Comparison of ENCODE assay signal across 8 cellular contexts in genomic region chr12:57127101-57127709, GRCh38. TPM values are rescaled to one million over a fixed set of nuclear protein-coding genes. Genes with fewer than 3 reads are reported as not detected.
DNase-seq lines count a peak whose midpoint lies in the region; ATAC-seq and TF ChIP-seq lines count a peak whose summit lies in the region.

No MANE protein-coding gene starts in this region.

- H3K9me3 Mint-ChIP-seq in activated naive CD4-positive, alpha-beta T cell treated with anti-CD3 and anti-CD28 coated beads, Interleukin-2, amount 50 U/mL, for 72 hours: peaks cover 0 to 12% of the 10 kb centered on the region in 2 donors

- POLR2A ChIA-PET in HEK293 (lab: Yijun Ruan, JAX) (interaction anchor here (0.6 to 2.6 kb wide), 25 partner anchors 9 to 123 kb away, joined by 3 to 27 read pairs (median 5); partner anchors contain the start of genes NAB2, NEMP1 and STAT6), PC-9 (lab: Charles Lee; ENCODE audit: unreplicated experiment) (interaction anchor here (0.5 to 1.8 kb wide), 7 partner anchors 15 to 466 kb away, joined by 3 to 27 read pairs (median 9); partner anchors contain the start of gene NAB2)

- H3K27ac Mint-ChIP-seq in activated naive CD4-positive, alpha-beta T cell treated with anti-CD3 and anti-CD28 coated beads, Interleukin-2, amount 50 U/mL, for 72 hours: peak overlapping the region; percentile 52 to 87

- H3K9me2 ChIP-seq in PC-9 (ENCODE audit: insufficient read depth): no peaks in the 10 kb centered on the region

- no peaks in the 10 kb centered on the region for H3K9me3 ChIP-seq in HEK293 (ENCODE audit: control insufficient read depth, insufficient read depth, low read depth, low read length)
- H3K9me3 ChIP-seq in PC-9 (ENCODE audit: insufficient read depth, low read depth): no peaks in the 10 kb centered on the region
- no peaks in the 10 kb centered on the region for H3K9me3 ChIP-seq in left ventricle myocardium inferior (replicated peaks)

- H3K27me3 ChIP-seq in PC-9 (ENCODE audit: insufficient read depth, low read depth): no peaks in the 10 kb centered on the region
- H3K27me3 ChIP-seq in left ventricle myocardium inferior (ENCODE audit: low read depth): no peaks in the 10 kb centered on the region
- H3K27me3 ChIP-seq in rectal smooth muscle tissue (ENCODE audit: control insufficient read depth, insufficient read depth, low read length): no peaks in the 10 kb centered on the region

- intact Hi-C loops in PC-9 (cut with micrococcal nuclease; ENCODE audit: unreplicated experiment) (loop anchor here (1.0 kb wide), 3 partner anchors 38 to 116 kb away; partner anchors contain the start of gene NAB2), left ventricle myocardium inferior (cut with micrococcal nuclease) (no loop called here)

- TSS peak; percentile 77 for BruUV-seq in PC-9 (replicated peaks; lab: Mats Ljungman, UMichigan)

- peaks cover 0 to 13% of the 10 kb centered on the region in 2 donors for H3K36me3 Mint-ChIP-seq in activated naive CD4-positive, alpha-beta T cell treated with anti-CD3 and anti-CD28 coated beads, Interleukin-2, amount 50 U/mL, for 72 hours

- TF ChIP-seq CTCF in HEK293 (tag by site-specific recombination; IDR thresholded peaks at IDR 0.05) (peak; percentile 76), PC-9 (conservative IDR thresholded peaks at IDR 0.05) (peak; percentile 60), left ventricle myocardium inferior (IDR thresholded peaks at IDR 0.05; ENCODE audit: borderline replicate concordance) (peak; percentile 52)

- H3K79me2 ChIP-seq in PC-9 (ENCODE audit: low read depth): no peaks in the 10 kb centered on the region

- peak overlapping the region; percentile 98 for H2AFZ ChIP-seq in PC-9

- H3K4me1 ChIP-seq in HEK293 (ENCODE audit: control insufficient read depth, insufficient read depth, low read length): peaks cover 10% of the 10 kb centered on the region
- H3K4me1 ChIP-seq in PC-9 (replicated peaks; ENCODE audit: insufficient read depth): peaks cover 8% of the 10 kb centered on the region
- H3K4me1 ChIP-seq in left ventricle myocardium inferior: peaks cover 48% of the 10 kb centered on the region
- peaks cover 2% of the 10 kb centered on the region for H3K4me1 ChIP-seq in rectal smooth muscle tissue (ENCODE audit: control insufficient read depth, insufficient read depth, low read length)

- H3K9ac ChIP-seq in rectal smooth muscle tissue (ENCODE audit: low read length): no peak overlapping the region

- H3K4me2 ChIP-seq in PC-9: peak overlapping the region; percentile 87

- H3K4me3 ChIP-seq in HEK293 (ENCODE audit: low read depth, low read length) (peak overlapping the region; percentile 71), PC-9 (peak overlapping the region; percentile 97), left ventricle myocardium inferior (peak overlapping the region; percentile 91), rectal smooth muscle tissue (ENCODE audit: low read length) (peak overlapping the region; percentile 69)

- H4K20me1 ChIP-seq in PC-9 (ENCODE audit: insufficient read depth): no peaks in the 10 kb centered on the region

- H3K36me3 ChIP-seq in HEK293 (ENCODE audit: control insufficient read depth in 2 of 2, insufficient read depth in 1 of 2, low read length in 2 of 2) (no peaks in the 10 kb centered on the region), PC-9 (ENCODE audit: low read depth) (no peaks in the 10 kb centered on the region), left ventricle myocardium inferior (no peaks in the 10 kb centered on the region), rectal smooth muscle tissue (ENCODE audit: control insufficient read depth, insufficient read depth, low read length) (no peaks in the 10 kb centered on the region)

- peaks cover 15% of the 10 kb centered on the region for H3F3A ChIP-seq in PC-9 (ENCODE audit: insufficient read depth, low read depth)

- peak; percentile 40 to 46 for ATAC-seq in activated naive CD4-positive, alpha-beta T cell treated with anti-CD3 and anti-CD28 coated beads, Interleukin-2, amount 50 U/mL, for 72 hours
- no peak for ATAC-seq in GM21526 (IDR thresholded peaks at IDR 0.05; ENCODE audit: low FRiP score, unreplicated experiment)

- H3K27ac ChIP-seq in HEK293 (ENCODE audit: extremely low read depth, low read depth, low read length) (peak overlapping the region; percentile 57; the same call in 1 of the 2 replicates), PC-9 (peak overlapping the region; percentile 44), left ventricle myocardium inferior (replicated peaks) (peak overlapping the region; percentile 99), rectal smooth muscle tissue (ENCODE audit: low read depth, low read length) (peak overlapping the region; percentile 94)

- CTCF ChIA-PET in HEK293 (lab: Yijun Ruan, JAX) (interaction anchor here (0.8 to 8.9 kb wide), 6 partner anchors 8 to 95 kb away, joined by 3 to 259 read pairs (median 6); no protein-coding TSS in a partner anchor), PC-9 (lab: Charles Lee) (interaction anchor here (0.6 to 2.4 kb wide), 9 partner anchors 9 to 126 kb away, joined by 3 to 40 read pairs (median 10); partner anchors contain the start of gene STAT6)

- DNase-seq in CD1c-positive myeloid dendritic cell (ENCODE audit: extremely low spot score) (peak; percentile 69), PC-9 (peak; percentile 71 to 77), left ventricle myocardium inferior (peak; percentile 77), DMS79 (lab: John Stamatoyannopoulos, UW) (no peak)
- peak in 1 of 2 donors; percentile 48 for DNase-seq in activated naive CD4-positive, alpha-beta T cell treated with anti-CD3 and anti-CD28 coated beads, Interleukin-2, amount 50 U/mL, for 72 hours (ENCODE audit: low spot score in 2 of 2)

TF ChIP-seq in HEK293, 187 proteins besides CTCF, POLR2A, EP300 and RAD21 (continues in another document):
- no peak for TF ChIP-seq SCRT1 (tag by site-specific recombination; IDR thresholded peaks at IDR 0.05; ENCODE audit: borderline replicate concordance)
- peak; percentile 14; the same call in 1 of the 2 replicates for TF ChIP-seq ZBTB11 (tag by site-specific recombination; conservative IDR thresholded peaks at IDR 0.05; ENCODE audit: low read depth)
- peak; percentile 9; the same call in 1 of the 2 replicates for TF ChIP-seq ZEB2 (tag by site-specific recombination; IDR thresholded peaks at IDR 0.05)
- peak; percentile 82; the same call in 1 of the 2 replicates for TF ChIP-seq KLF17 (tag by site-specific recombination; IDR thresholded peaks at IDR 0.05)
- peak; percentile 11; the same call in 1 of the 2 replicates for TF ChIP-seq ZNF629 (tag by site-specific recombination; IDR thresholded peaks at IDR 0.05)
- TF ChIP-seq KLF7 (tag by site-specific recombination; IDR thresholded peaks at IDR 0.05; ENCODE audit: borderline replicate concordance): no peak

RNA-seq across cellular contexts. Expression of gene LRP1, which starts 1.1 kb away (rescaled TPM):
- total RNA-seq in PC-9 (2021) (51.4 and 70.1 TPM in 2 replicates), left ventricle myocardium inferior (61.0 TPM)
- 1 to 10 TPM; 1.3 to 5.9 TPM for total RNA-seq in activated naive CD4-positive, alpha-beta T cell treated with anti-CD3 and anti-CD28 coated beads, Interleukin-2, amount 50 U/mL, for 72 hours

RNA-seq across cellular contexts. Expression of gene STAT6, which starts 16.0 kb away (rescaled TPM):
- total RNA-seq in PC-9 (2021) (112 and 122 TPM in 2 replicates), left ventricle myocardium inferior (46.2 TPM)
- total RNA-seq in activated naive CD4-positive, alpha-beta T cell treated with anti-CD3 and anti-CD28 coated beads, Interleukin-2, amount 50 U/mL, for 72 hours: 100 to 1,000 TPM; 213 to 283 TPM

RNA-seq across cellular contexts. Expression of gene LRP1-AS, which starts 20.2 kb away (rescaled TPM):
- total RNA-seq in PC-9 (2021): not detected in 2 replicates
- total RNA-seq in activated naive CD4-positive, alpha-beta T cell treated with anti-CD3 and anti-CD28 coated beads, Interleukin-2, amount 50 U/mL, for 72 hours: not detected
- total RNA-seq in left ventricle myocardium inferior: not detected

RNA-seq across cellular contexts. Expression of gene NAB2, which starts 38.3 kb away (rescaled TPM):
- 13.8 and 20.2 TPM in 2 replicates for total RNA-seq in PC-9 (2021)
- total RNA-seq in activated naive CD4-positive, alpha-beta T cell treated with anti-CD3 and anti-CD28 coated beads, Interleukin-2, amount 50 U/mL, for 72 hours: 10 to 100 TPM; 39.1 to 39.3 TPM
- 10.1 TPM for total RNA-seq in left ventricle myocardium inferior

RNA-seq across cellular contexts. Expression of gene NEMP1, which starts 48.6 kb away (rescaled TPM):
- total RNA-seq in PC-9 (2021) (28.9 and 36.6 TPM in 2 replicates), left ventricle myocardium inferior (3.3 TPM)
- 100 to 1,000 TPM in 1 of 2 donors, 10 to 100 TPM in 1; 80.2 to 182 TPM for total RNA-seq in activated naive CD4-positive, alpha-beta T cell treated with anti-CD3 and anti-CD28 coated beads, Interleukin-2, amount 50 U/mL, for 72 hours

Comparison
In these comparisons a context has a peak if more than half of its experiments do, and no peak if none do; other contexts are left out.
1. H3K27ac ChIP-seq: peak in every context shown above with its lines; median percentile 99 in left ventricle myocardium inferior; 94 in rectal smooth muscle tissue; 57 in HEK293; 44 in PC-9.